Comparison of ENCODE assay signal across 30 cellular contexts in the genomic region with DNA sequence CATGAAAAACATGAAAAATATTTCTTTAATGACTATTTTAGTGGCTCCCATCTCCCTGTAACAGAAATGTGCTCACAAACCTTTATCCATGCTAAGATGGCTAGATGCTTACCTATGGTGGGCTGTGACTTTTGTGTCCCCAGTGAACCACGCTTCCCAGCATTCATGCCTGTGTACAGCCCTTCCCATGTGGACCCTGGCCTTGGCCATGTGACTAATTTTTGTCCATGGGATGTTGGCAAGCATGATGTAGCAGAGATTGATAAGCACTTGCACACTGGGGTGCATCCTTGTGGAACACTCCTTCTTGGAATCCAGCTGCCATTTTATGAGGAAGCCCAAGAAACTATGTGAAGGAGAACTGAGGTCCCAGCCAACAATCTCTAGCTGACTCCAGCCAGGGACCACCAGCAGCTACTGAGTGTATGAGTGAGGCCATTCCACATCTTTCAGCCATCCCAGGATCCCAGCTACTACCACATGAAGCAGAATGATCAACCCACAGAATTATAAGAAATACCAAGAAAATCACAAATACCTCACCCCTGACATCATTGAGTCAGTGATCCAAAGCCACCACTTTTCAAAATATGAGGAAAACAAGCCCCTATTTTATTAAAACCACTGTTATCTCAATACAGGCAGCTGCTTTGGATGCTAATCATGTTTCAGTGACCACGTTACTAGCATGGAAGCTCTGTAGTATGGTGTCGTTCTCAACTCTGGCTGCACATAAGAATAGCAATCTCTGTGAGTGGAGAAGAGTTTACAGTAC. TPM values are rescaled to one million over a fixed set of nuclear protein-coding genes. Genes with fewer than 3 reads are reported as not detected.
A peak's percentile ranks its signal among the peaks of the same experiment; 100 is the strongest.
DNase-seq lines count a peak whose midpoint lies in the region; ATAC-seq and TF ChIP-seq lines count a peak whose summit lies in the region.
"Had no signal": no experiment of that assay in that cellular context is flagged by ENCODE, and none has a peak within 500 bp of the region (broad histone marks: within the 10 kb centered on the region; RNA-seq: fewer than 3 reads in every experiment).

No MANE protein-coding gene starts in this region.

- no peak overlapping the region for H3K4ac ChIP-seq in trophoblast cell (ENCODE audit: low read depth, low read length)

- TF ChIP-seq CTCF in fibroblast of the aortic adventitia (IDR thresholded peaks at IDR 0.05; ENCODE audit: insufficient read depth, low read length), result no peak
- no peak for TF ChIP-seq CTCF in MM.1S (IDR thresholded peaks at IDR 0.05; ENCODE audit: low read length)

- no peaks in the 10 kb centered on the region for H3K27me3 ChIP-seq in trophoblast cell (ENCODE audit: insufficient read depth, low read length)
- H3K27me3 ChIP-seq in MM.1S (replicated peaks; ENCODE audit: insufficient read depth, low read length), result no peaks in the 10 kb centered on the region
- H3K27me3 ChIP-seq: dorsolateral prefrontal cortex, pancreas, thyroid gland had no signal

- no peak overlapping the region for H3K23ac ChIP-seq in trophoblast cell (ENCODE audit: low read length)

- H2BK12ac ChIP-seq in trophoblast cell (ENCODE audit: low read length), result no peak overlapping the region

- in situ Hi-C loops in Caki2 (cut with HindIII; ENCODE audit: low pct_unique_long_range_greater_than_20kb, low sequenced_read_pairs), result no loop called here

- no peaks in the 10 kb centered on the region for H3F3A ChIP-seq in MM.1S (ENCODE audit: insufficient read depth, low read length)

- H4K8ac ChIP-seq in trophoblast cell (ENCODE audit: low read depth, low read length), result no peak overlapping the region

- H2AFZ ChIP-seq in trophoblast cell (ENCODE audit: insufficient read depth, low read length, poor library complexity) (no peak overlapping the region), MM.1S (ENCODE audit: low read length) (no peak overlapping the region)

- H3K4me3 ChIP-seq in fibroblast of the aortic adventitia (ENCODE audit: low read depth, low read length) (no peak overlapping the region), trophoblast cell (ENCODE audit: low read depth, low read length) (no peak overlapping the region), MM.1S (ENCODE audit: low read length) (no peak overlapping the region)
- H3K4me3 ChIP-seq: dorsolateral prefrontal cortex, pancreas, thyroid gland had no signal

- H3K4me1 Mint-ChIP-seq in activated T-helper 17 cell treated with anti-CD3 and anti-CD28 coated beads, Interleukin-2, amount 50 U/mL, for 72 hours, result no peaks in the 10 kb centered on the region
- H3K4me1 Mint-ChIP-seq: activated CD4-positive, alpha-beta T cell treated with anti-CD3 and anti-CD28 coated beads for 36 hours; mesothelial cell of epicardium; natural killer cell; stimulated activated naive CD8-positive, alpha-beta T cell treated with anti-CD3 and anti-CD28 coated beads, Interleukin-15, amount 100 ng/mL, for 72 hours; T-helper 17 cell had no signal

- no peak overlapping the region for H3K27ac Mint-ChIP-seq in activated T-helper 17 cell treated with anti-CD3 and anti-CD28 coated beads, Interleukin-2, amount 50 U/mL, for 72 hours
- H3K27ac Mint-ChIP-seq: activated CD4-positive, alpha-beta T cell treated with anti-CD3 and anti-CD28 coated beads for 36 hours; activated T-cell treated with anti-CD3 and anti-CD28 coated beads, Interleukin-2, amount 50 U/mL, for 24 hours; mesothelial cell of epicardium; natural killer cell; stimulated activated naive CD8-positive, alpha-beta T cell treated with anti-CD3 and anti-CD28 coated beads, Interleukin-15, amount 100 ng/mL, for 72 hours; T-helper 17 cell had no signal

- no peak overlapping the region for H2BK120ac ChIP-seq in trophoblast cell (ENCODE audit: insufficient read depth, low read length, poor library complexity)

- no peaks in the 10 kb centered on the region for H3K36me3 Mint-ChIP-seq in activated T-helper 17 cell treated with anti-CD3 and anti-CD28 coated beads, Interleukin-2, amount 50 U/mL, for 72 hours (ENCODE audit: low read depth)
- H3K36me3 Mint-ChIP-seq: mesothelial cell of epicardium, natural killer cell had no signal

- WGBS in trophoblast cell (ENCODE audit: extremely low coverage, insufficient coverage, insufficient read length), result no CpG with 5 or more reads among the region's 3 CpGs

- H3K18ac ChIP-seq in trophoblast cell (ENCODE audit: low read length), result no peak overlapping the region

- H3K9me3 ChIP-seq in trophoblast cell (ENCODE audit: insufficient read depth, low read depth, low read length) (peaks cover 1% of the 10 kb centered on the region), MM.1S (replicated peaks; ENCODE audit: insufficient read depth, low read length) (no peaks in the 10 kb centered on the region)
- H3K9me3 ChIP-seq: pancreas, SK-N-SH, thyroid gland had no signal

- H3K79me2 ChIP-seq in trophoblast cell (ENCODE audit: control insufficient read depth, insufficient read depth, low read length, poor library complexity) (no peaks in the 10 kb centered on the region), MM.1S (ENCODE audit: low read length) (no peaks in the 10 kb centered on the region)

- H3K4me1 ChIP-seq in trophoblast cell (ENCODE audit: control insufficient read depth in 1 of 2, insufficient read depth in 2 of 2, low read length in 2 of 2), result no peaks in the 10 kb centered on the region
- no peaks in the 10 kb centered on the region for H3K4me1 ChIP-seq in MM.1S (ENCODE audit: low read length)
- H3K4me1 ChIP-seq: pancreas, thyroid gland had no signal

- H3K9me3 Mint-ChIP-seq in activated T-helper 17 cell treated with anti-CD3 and anti-CD28 coated beads, Interleukin-2, amount 50 U/mL, for 72 hours, result no peaks in the 10 kb centered on the region
- H3K9me3 Mint-ChIP-seq: natural killer cell had no signal

- peaks cover 7% of the 10 kb centered on the region for H3K27me3 Mint-ChIP-seq in activated T-helper 17 cell treated with anti-CD3 and anti-CD28 coated beads, Interleukin-2, amount 50 U/mL, for 72 hours

- no peak overlapping the region for H3K4me2 ChIP-seq in trophoblast cell (ENCODE audit: low read length)
- no peak overlapping the region for H3K4me2 ChIP-seq in MM.1S (ENCODE audit: low read depth, low read length)
- H3K4me2 ChIP-seq: SK-N-SH had no signal

- no peaks in the 10 kb centered on the region for H3K9me2 ChIP-seq in MM.1S (replicated peaks; ENCODE audit: insufficient read depth, low read length)
- H3K9me2 ChIP-seq: SK-N-SH had no signal

- no peak overlapping the region for H3K14ac ChIP-seq in trophoblast cell (ENCODE audit: low read length)

- H3K36me3 ChIP-seq in trophoblast cell (ENCODE audit: control insufficient read depth in 1 of 2, insufficient read depth in 2 of 2, low read length in 2 of 2), result no peaks in the 10 kb centered on the region
- no peaks in the 10 kb centered on the region for H3K36me3 ChIP-seq in MM.1S (replicated peaks; ENCODE audit: insufficient read depth, low read length)
- H3K36me3 ChIP-seq: pancreas, thyroid gland had no signal

- no peak overlapping the region for H4K12ac ChIP-seq in trophoblast cell (ENCODE audit: low read depth, low read length)

- H2AK5ac ChIP-seq in trophoblast cell (ENCODE audit: low read length), result no peak overlapping the region

- no peak for ATAC-seq in activated T-helper 17 cell treated with anti-CD3 and anti-CD28 coated beads, Interleukin-2, amount 50 U/mL, for 72 hours (replicated peaks)
- ATAC-seq in HG03432 (IDR thresholded peaks at IDR 0.05; ENCODE audit: unreplicated experiment), result no peak
- ATAC-seq: activated CD4-positive, alpha-beta T cell treated with anti-CD3 and anti-CD28 coated beads for 36 hours; left ventricle myocardium superior; natural killer cell; pancreas; right cardiac atrium; stimulated activated naive CD8-positive, alpha-beta T cell treated with anti-CD3 and anti-CD28 coated beads, Interleukin-15, amount 100 ng/mL, for 72 hours; T-helper 17 cell had no signal

- H3K4me3 Mint-ChIP-seq in activated T-helper 17 cell treated with anti-CD3 and anti-CD28 coated beads, Interleukin-2, amount 50 U/mL, for 72 hours, result no peak overlapping the region
- H3K4me3 Mint-ChIP-seq: activated CD4-positive, alpha-beta T cell treated with anti-CD3 and anti-CD28 coated beads for 36 hours; activated T-cell treated with anti-CD3 and anti-CD28 coated beads, Interleukin-2, amount 50 U/mL, for 24 hours; mesothelial cell of epicardium; natural killer cell; stimulated activated naive CD8-positive, alpha-beta T cell treated with anti-CD3 and anti-CD28 coated beads, Interleukin-15, amount 100 ng/mL, for 72 hours; T-helper 17 cell had no signal

- no peaks in the 10 kb centered on the region for H3K79me1 ChIP-seq in trophoblast cell (ENCODE audit: low read length)

- no peak overlapping the region for H2BK5ac ChIP-seq in trophoblast cell (ENCODE audit: low read depth, low read length, poor library complexity)

- peak overlapping the region; percentile 40 for H4K91ac ChIP-seq in trophoblast cell (ENCODE audit: low read depth, low read length)

- DNase-seq in Caki2 (ENCODE audit: low read depth) (peak; percentile 37), amniotic epithelial cell (ENCODE audit: low read depth) (peak; percentile 76), fibroblast of the aortic adventitia (ENCODE audit: low read depth) (peak; percentile 55), trophoblast cell (peak; percentile 69 to 94), MM.1S (no peak), NCI-H2081 treated with DMSO at 0.1 percent for 48 hours (lab: John Stamatoyannopoulos, UW) (no peak)
- DNase-seq: activated CD4-positive, alpha-beta T cell treated with anti-CD3 and anti-CD28 coated beads for 36 hours; activated CD8-positive, alpha-beta memory T cell treated with anti-CD3 and anti-CD28 coated beads for 24 hours; activated naive CD4-positive, alpha-beta T cell; activated T-cell treated with anti-CD3 and anti-CD28 coated beads, Interleukin-2, amount 50 U/mL, for 24 hours; amniotic stem cell; central memory CD4-positive, alpha-beta T cell; DMS53; dorsolateral prefrontal cortex; GF-D8; hypothalamus; left ventricle myocardium superior; natural killer cell; NCI-H1105 treated with DMSO at 0.1 percent for 48 hours; NCI-H2081; NCI-H82; pancreas; right cardiac atrium; SK-N-SH; stimulated activated naive CD8-positive, alpha-beta T cell treated with anti-CD3 and anti-CD28 coated beads, Interleukin-15, amount 100 ng/mL, for 72 hours; T-helper 17 cell; thyroid gland had no signal

- H3K9ac ChIP-seq in trophoblast cell (ENCODE audit: low read length) (no peak overlapping the region), MM.1S (ENCODE audit: low read length) (no peak overlapping the region)
- H3K9ac ChIP-seq: SK-N-SH had no signal

- H3K27ac ChIP-seq in trophoblast cell (ENCODE audit: low read depth, low read length) (no peak overlapping the region), MM.1S (ENCODE audit: low read length) (no peak overlapping the region)
- H3K27ac ChIP-seq: dorsolateral prefrontal cortex, pancreas, thyroid gland had no signal

- no peaks in the 10 kb centered on the region for H4K20me1 ChIP-seq in MM.1S (ENCODE audit: insufficient read depth, low read length)

RNA-seq across cellular contexts. Expression of gene RAI14, which starts 16.1 kb away (rescaled TPM):
- 53.9 and 56.3 TPM in 2 replicates for total RNA-seq in Caki2 (2014; rRNA removed; shearing (Covaris generic); ENCODE audit: low replicate concordance)
- 85.9 and 100 TPM in 2 replicates for total RNA-seq in fibroblast of the aortic adventitia (ENCODE audit: low replicate concordance)
- polyA plus RNA-seq in trophoblast cell (2013), result 251 and 256 TPM in 2 replicates
- total RNA-seq in activated T-helper 17 cell treated with anti-CD3 and anti-CD28 coated beads, Interleukin-2, amount 50 U/mL, for 72 hours, result 1 to 10 TPM in 1 of 2 donors, under 1 TPM in 1; 0.41 to 3.3 TPM

Comparison
In these comparisons a context has a peak if more than half of its experiments do, and no peak if none do; other contexts are left out.
1. DNase-seq: peak in Caki2 (single experiment), amniotic epithelial cell (single experiment), fibroblast of the aortic adventitia (single experiment) and trophoblast cell (2 of 2); none in MM.1S (single experiment) and NCI-H2081 treated with DMSO at 0.1 percent for 48 hours (single experiment).
2. RNA of gene RAI14, which starts 16.1 kb away (total RNA-seq): 85.9 to 100 TPM in fibroblast of the aortic adventitia and 53.9 to 56.3 TPM in Caki2; 0.41 to 3.3 TPM in activated T-helper 17 cell treated with anti-CD3 and anti-CD28 coated beads, Interleukin-2, amount 50 U/mL, for 72 hours; every median in the first group is over 10 times any median in the second.